1 cellular context compared by ENCODE assay signal in genomic region chr4:92172203-92172602, GRCh38.
TF ChIP-seq lines count a peak whose summit lies in the region.

No MANE protein-coding gene starts in this region.

TF ChIP-seq in HCT116, 20 proteins besides CTCF, POLR2A, EP300 and RAD21 (continued from another document):
- TF ChIP-seq REST (IDR thresholded peaks at IDR 0.05; ENCODE audit: low read depth), result no peak
- no peak for TF ChIP-seq POLR2AphosphoS5 (IDR thresholded peaks at IDR 0.05; ENCODE audit: low read depth, low read length)
- no peak for TF ChIP-seq EZH2phosphoT487 (IDR thresholded peaks at IDR 0.05; ENCODE audit: borderline replicate concordance)
- no peak for TF ChIP-seq ZNF274 (IDR thresholded peaks at IDR 0.05; ENCODE audit: low read depth, low read length)
- no peak for TF ChIP-seq FOSL1 (IDR thresholded peaks at IDR 0.05; ENCODE audit: low read depth)
- TF ChIP-seq CEBPB (IDR thresholded peaks at IDR 0.05; ENCODE audit: low read depth), result no peak
- no peak for TF ChIP-seq SRF (IDR thresholded peaks at IDR 0.05; ENCODE audit: low read depth)
- TF ChIP-seq, protein P1, sequence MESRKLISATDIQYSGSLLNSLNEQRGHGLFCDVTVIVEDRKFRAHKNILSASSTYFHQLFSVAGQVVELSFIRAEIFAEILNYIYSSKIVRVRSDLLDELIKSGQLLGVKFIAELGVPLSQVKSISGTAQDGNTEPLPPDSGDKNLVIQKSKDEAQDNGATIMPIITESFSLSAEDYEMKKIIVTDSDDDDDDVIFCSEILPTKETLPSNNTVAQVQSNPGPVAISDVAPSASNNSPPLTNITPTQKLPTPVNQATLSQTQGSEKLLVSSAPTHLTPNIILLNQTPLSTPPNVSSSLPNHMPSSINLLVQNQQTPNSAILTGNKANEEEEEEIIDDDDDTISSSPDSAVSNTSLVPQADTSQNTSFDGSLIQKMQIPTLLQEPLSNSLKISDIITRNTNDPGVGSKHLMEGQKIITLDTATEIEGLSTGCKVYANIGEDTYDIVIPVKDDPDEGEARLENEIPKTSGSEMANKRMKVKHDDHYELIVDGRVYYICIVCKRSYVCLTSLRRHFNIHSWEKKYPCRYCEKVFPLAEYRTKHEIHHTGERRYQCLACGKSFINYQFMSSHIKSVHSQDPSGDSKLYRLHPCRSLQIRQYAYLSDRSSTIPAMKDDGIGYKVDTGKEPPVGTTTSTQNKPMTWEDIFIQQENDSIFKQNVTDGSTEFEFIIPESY (IDR thresholded peaks at IDR 0.05; ENCODE audit: extremely low read depth, insufficient replicate concordance, low read length), result no peak
- no peak for TF ChIP-seq TCF7L2 (IDR thresholded peaks at IDR 0.05; ENCODE audit: borderline replicate concordance, extremely low read depth, insufficient read depth, insufficient read length)
- TF ChIP-seq JUND (IDR thresholded peaks at IDR 0.05), result no peak
- TF ChIP-seq MAX (IDR thresholded peaks at IDR 0.05), result no peak
- no peak for TF ChIP-seq ELF1 (IDR thresholded peaks at IDR 0.05; ENCODE audit: borderline replicate concordance, low read depth)
- no peak for TF ChIP-seq CBX3 (IDR thresholded peaks at IDR 0.05; ENCODE audit: low read depth)
- no peak for TF ChIP-seq SP1 (IDR thresholded peaks at IDR 0.05; ENCODE audit: low read depth)
TF ChIP-seq in HCT116: peak in this region for 0.
